ENCODE assay signal across 35 cellular contexts in the genomic region with DNA sequence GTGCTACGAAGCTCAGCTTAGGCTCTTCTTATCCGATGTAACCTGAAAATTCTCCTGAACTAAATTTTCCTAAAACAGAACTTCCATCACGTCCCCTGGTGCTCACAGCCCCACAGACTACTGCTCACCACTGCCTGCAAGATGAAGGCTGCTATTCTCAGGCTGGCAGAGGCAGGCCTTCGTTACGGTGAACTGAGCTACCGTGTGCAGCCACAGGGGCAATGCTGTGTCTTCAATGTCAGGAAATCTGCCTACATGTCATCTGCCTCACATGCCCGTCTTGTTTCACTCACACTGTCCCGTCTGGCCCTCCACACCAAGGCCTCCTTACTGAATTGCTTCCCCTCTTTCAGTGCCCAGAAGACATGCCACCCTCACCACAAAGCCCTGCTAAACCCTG. TPM values are rescaled to one million over a fixed set of nuclear protein-coding genes. Genes with fewer than 3 reads are reported as not detected.
DNase-seq lines count a peak whose midpoint lies in the region; ATAC-seq, FAIRE-seq and TF ChIP-seq lines count a peak whose summit lies in the region.
"Had no signal": no experiment of that assay in that cellular context is flagged by ENCODE, and none has a peak within 500 bp of the region (broad histone marks: within the 10 kb centered on the region; RNA-seq: fewer than 3 reads in every experiment).

No MANE protein-coding gene starts in this region.

- WGBS in endodermal cell (ENCODE audit: insufficient coverage in 1 of 2, insufficient read length in 1 of 2), 2 experiments: 95 to 96% methylated on average over 8 of the region's 8 CpGs

- H3K27ac ChIP-seq in endodermal cell (ENCODE audit: low read depth, low read length): no peak overlapping the region
- H3K27ac ChIP-seq: adrenal gland, body of pancreas, skin epidermis, thoracic aorta, uterus had no signal

- H3K36me3 Mint-ChIP-seq in activated naive CD4-positive, alpha-beta T cell treated with anti-CD3 and anti-CD28 coated beads, Interleukin-2, amount 10 ng/mL, durations not matched to agents 7 days and 5 days: peaks cover 34% of the 10 kb centered on the region
- H3K36me3 Mint-ChIP-seq in endodermal cell (ENCODE audit: low read depth): peaks cover 73% of the 10 kb centered on the region
- H3K36me3 Mint-ChIP-seq in stimulated activated effector memory CD8-positive, alpha-beta T cell treated with anti-CD3 and anti-CD28 coated beads, Interleukin-12 subunit alpha, Interleukin-12 subunit beta, amount 100 ng/mL, for 72 hours: peaks cover 78% of the 10 kb centered on the region

- no peak for DNase-seq in activated naive CD4-positive, alpha-beta T cell treated with anti-CD3 and anti-CD28 coated beads, Interleukin-2, amount 10 ng/mL, durations not matched to agents 7 days and 5 days
- no peak for DNase-seq in activated naive CD4-positive, alpha-beta T cell treated with anti-CD3 and anti-CD28 coated beads, Interleukin-2, amount 50 U/mL, for 16 hours
- DNase-seq in MV-4-11 (lab: John Stamatoyannopoulos, UW): peak; percentile 21
- no peak for DNase-seq in endodermal cell
- no peak for DNase-seq in stimulated activated effector memory CD8-positive, alpha-beta T cell treated with anti-CD3 and anti-CD28 coated beads, Interleukin-12 subunit alpha, Interleukin-12 subunit beta, amount 100 ng/mL, for 72 hours (ENCODE audit: low spot score in 2 of 2)
- DNase-seq in CD1c-positive myeloid dendritic cell (ENCODE audit: extremely low spot score): no peak
- DNase-seq in NCI-H69 (lab: John Stamatoyannopoulos, UW): no peak
- DNase-seq in urothelium cell line (ENCODE audit: low spot score): no peak
- DNase-seq: activated T-cell treated with anti-CD3 and anti-CD28 coated beads, Interleukin-2, amount 50 U/mL, for 4 hours; adrenal gland; body of pancreas; cerebellar nuclear complex; dermis blood vessel endothelial cell; DMS153; foreskin fibroblast; HCEC 1CT; head of caudate nucleus; Karpas-422; left lung; mesenchymal stem cell; NCI-H1436; NCI-H2081; NCI-H2227 treated with DMSO at 0.1 percent for 48 hours; SIG-M5; stimulated activated naive CD4-positive, alpha-beta T cell treated with Interleukin-2 at 50 U/mL for 16 hours; uterus had no signal

- no peaks in the 10 kb centered on the region for H3K9me3 ChIP-seq in endodermal cell (ENCODE audit: control insufficient read depth, low read length)
- H3K9me3 ChIP-seq: adrenal gland, body of pancreas, esophagus muscularis mucosa, left lung, thoracic aorta, uterus had no signal

- ATAC-seq in stimulated activated effector memory CD8-positive, alpha-beta T cell treated with anti-CD3 and anti-CD28 coated beads, Interleukin-12 subunit alpha, Interleukin-12 subunit beta, amount 100 ng/mL, for 72 hours: no peak
- ATAC-seq: activated T-cell treated with anti-CD3 and anti-CD28 coated beads, Interleukin-2, amount 50 U/mL, for 4 hours; body of pancreas; HepG2; left lung had no signal

- no peaks in the 10 kb centered on the region for H3K9me3 Mint-ChIP-seq in activated naive CD4-positive, alpha-beta T cell treated with anti-CD3 and anti-CD28 coated beads, Interleukin-2, amount 10 ng/mL, durations not matched to agents 7 days and 5 days
- no peaks in the 10 kb centered on the region for H3K9me3 Mint-ChIP-seq in endodermal cell
- no peaks in the 10 kb centered on the region for H3K9me3 Mint-ChIP-seq in stimulated activated effector memory CD8-positive, alpha-beta T cell treated with anti-CD3 and anti-CD28 coated beads, Interleukin-12 subunit alpha, Interleukin-12 subunit beta, amount 100 ng/mL, for 72 hours
- H3K9me3 Mint-ChIP-seq: activated T-cell treated with anti-CD3 and anti-CD28 coated beads, Interleukin-2, amount 50 U/mL, for 4 hours; T-helper 2 cell treated with Interferon-gamma antibody and Interleukin-4, amounts not matched to agents 5 μg/mL and 100 μg/mL, for 36 hours had no signal

- H3K4me1 ChIP-seq in endodermal cell (ENCODE audit: control insufficient read depth, insufficient read depth, low read length): peaks cover 2% of the 10 kb centered on the region
- H3K4me1 ChIP-seq: adrenal gland, uterus had no signal

- no peak for FAIRE-seq in urothelium cell line (lab: Jason Lieb, UNC)
- FAIRE-seq: GM12891, HepG2, islet of Langerhans, RCC 7860 had no signal

- no peaks in the 10 kb centered on the region for H3K27me3 Mint-ChIP-seq in activated naive CD4-positive, alpha-beta T cell treated with anti-CD3 and anti-CD28 coated beads, Interleukin-2, amount 10 ng/mL, durations not matched to agents 7 days and 5 days
- H3K27me3 Mint-ChIP-seq in endodermal cell (ENCODE audit: insufficient read depth): no peaks in the 10 kb centered on the region
- H3K27me3 Mint-ChIP-seq: B cell had no signal

- H3K27me3 ChIP-seq in endodermal cell (ENCODE audit: control insufficient read depth, insufficient read depth, low read length, poor library complexity, severe bottlenecking): no peaks in the 10 kb centered on the region
- H3K27me3 ChIP-seq: adrenal gland, body of pancreas, esophagus muscularis mucosa, left lung, uterus had no signal

- H3K36me3 ChIP-seq in endodermal cell (ENCODE audit: control insufficient read depth, insufficient read depth, low read length): peaks cover 88% of the 10 kb centered on the region
- H3K36me3 ChIP-seq: uterus had no signal

- no peak for TF ChIP-seq CTCF in endodermal cell (conservative IDR thresholded peaks at IDR 0.05)

- H3K9ac ChIP-seq in endodermal cell (ENCODE audit: extremely low read depth, low read length, poor library complexity, severe bottlenecking): no peak overlapping the region

- peak overlapping the region; percentile 9 for H3K27ac Mint-ChIP-seq in activated naive CD4-positive, alpha-beta T cell treated with anti-CD3 and anti-CD28 coated beads, Interleukin-2, amount 10 ng/mL, durations not matched to agents 7 days and 5 days
- peak overlapping the region; percentile 36 for H3K27ac Mint-ChIP-seq in endodermal cell
- peak overlapping the region; percentile 48 for H3K27ac Mint-ChIP-seq in stimulated activated effector memory CD8-positive, alpha-beta T cell treated with anti-CD3 and anti-CD28 coated beads, Interleukin-12 subunit alpha, Interleukin-12 subunit beta, amount 100 ng/mL, for 72 hours
- H3K27ac Mint-ChIP-seq: T-helper 2 cell treated with Interferon-gamma antibody and Interleukin-4, amounts not matched to agents 5 μg/mL and 100 μg/mL, for 36 hours had no signal

- no peak overlapping the region for H3K4me3 Mint-ChIP-seq in activated naive CD4-positive, alpha-beta T cell treated with anti-CD3 and anti-CD28 coated beads, Interleukin-2, amount 10 ng/mL, durations not matched to agents 7 days and 5 days
- H3K4me3 Mint-ChIP-seq in endodermal cell: no peak overlapping the region
- no peak overlapping the region for H3K4me3 Mint-ChIP-seq in stimulated activated effector memory CD8-positive, alpha-beta T cell treated with anti-CD3 and anti-CD28 coated beads, Interleukin-12 subunit alpha, Interleukin-12 subunit beta, amount 100 ng/mL, for 72 hours
- H3K4me3 Mint-ChIP-seq: activated T-cell treated with anti-CD3 and anti-CD28 coated beads, Interleukin-2, amount 50 U/mL, for 4 hours; B cell; T-helper 2 cell treated with Interferon-gamma antibody and Interleukin-4, amounts not matched to agents 5 μg/mL and 100 μg/mL, for 36 hours had no signal

- H3K4me1 Mint-ChIP-seq in activated naive CD4-positive, alpha-beta T cell treated with anti-CD3 and anti-CD28 coated beads, Interleukin-2, amount 10 ng/mL, durations not matched to agents 7 days and 5 days: no peaks in the 10 kb centered on the region
- peaks cover 12% of the 10 kb centered on the region for H3K4me1 Mint-ChIP-seq in endodermal cell
- peaks cover 35% of the 10 kb centered on the region for H3K4me1 Mint-ChIP-seq in stimulated activated effector memory CD8-positive, alpha-beta T cell treated with anti-CD3 and anti-CD28 coated beads, Interleukin-12 subunit alpha, Interleukin-12 subunit beta, amount 100 ng/mL, for 72 hours

- no peak overlapping the region for H3K4me3 ChIP-seq in endodermal cell (ENCODE audit: low read length)
- H3K4me3 ChIP-seq: adrenal gland, body of pancreas, esophagus muscularis mucosa, left lung, skin epidermis, thoracic aorta, uterus had no signal

- CTCF ChIA-PET in activated naive CD4-positive, alpha-beta T cell treated with anti-CD3 and anti-CD28 coated beads, Interleukin-2, amount 10 ng/mL, durations not matched to agents 7 days and 5 days (lab: Charles Lee): interaction anchor here (0.7 kb wide), 1 partner anchor 8 kb away, joined by 3 read pairs; no protein-coding TSS in a partner anchor

RNA-seq across cellular contexts. Expression of a gene that starts 15.9 kb away (rescaled TPM):
- total RNA-seq in endodermal cell: 10 to 100 TPM; 60.1 to 67.6 TPM
- polyA plus RNA-seq in endodermal cell (2013, experiment 1 of 2): 39.9 TPM
- 37.1 TPM for polyA plus RNA-seq in endodermal cell (2013, experiment 2 of 2)

RNA-seq across cellular contexts. Expression of a gene that starts 16.1 kb away (rescaled TPM):
- 100 to 1,000 TPM; 436 to 471 TPM for total RNA-seq in endodermal cell
- 553 TPM for polyA plus RNA-seq in endodermal cell (2013, experiment 1 of 2)
- polyA plus RNA-seq in endodermal cell (2013, experiment 2 of 2): 508 TPM

RNA-seq across cellular contexts. Expression of a gene that starts 32.5 kb away (rescaled TPM):
- 1 to 10 TPM; 3.6 to 7.4 TPM for total RNA-seq in endodermal cell
- 1.7 TPM for polyA plus RNA-seq in endodermal cell (2013, experiment 1 of 2)
- polyA plus RNA-seq in endodermal cell (2013, experiment 2 of 2): 2.0 TPM
